ENCODE assay signal across 19 cellular contexts in genomic region chr5:137316346-137316736, GRCh38.
DNase-seq lines count a peak whose midpoint lies in the region; ATAC-seq and TF ChIP-seq lines count a peak whose summit lies in the region.
"Had no signal": no experiment of that assay in that cellular context is flagged by ENCODE, and none has a peak within 500 bp of the region (broad histone marks: within the 10 kb centered on the region; RNA-seq: fewer than 3 reads in every experiment).

No MANE protein-coding gene starts in this region.

- peaks cover 0 to under 1% of the 10 kb centered on the region in 2 donors for H3K9me3 ChIP-seq in right atrium auricular region
- H3K9me3 ChIP-seq in skeletal muscle tissue (ENCODE audit: control insufficient read depth in 3 of 3, low read length in 3 of 3) = no peaks in the 10 kb centered on the region
- H3K9me3 ChIP-seq: testis had no signal

- no peak overlapping the region for H3K4me3 ChIP-seq in astrocyte of the spinal cord (ENCODE audit: low read depth, low read length)
- H3K4me3 ChIP-seq in right atrium auricular region = no peak overlapping the region
- peak overlapping the region in 1 of 3 donors; percentile 18 for H3K4me3 ChIP-seq in skeletal muscle tissue (ENCODE audit: low read length in 3 of 3)
- H3K4me3 ChIP-seq: BLaER1 treated with 17β-estradiol and CSF1 and Interleukin-3, amounts not matched to agents 10 nM and 100 nM; testis had no signal

- DNase-seq in LHCN-M2 (ENCODE audit: low read depth) (peak; percentile 20), astrocyte of the spinal cord (ENCODE audit: low read depth, low spot score) (peak; percentile 23), right atrium auricular region (ENCODE audit: low spot score) (no peak), NCI-H187 (lab: John Stamatoyannopoulos, UW) (no peak)
- no peak for DNase-seq in effector CD4-positive, alpha-beta T cell
- DNase-seq: activated CD4-positive, alpha-beta T cell treated with anti-CD3 and anti-CD28 coated beads, Interleukin-2, amount 10 ng/mL, durations not matched to agents 7 days and 5 days; anterior cingulate cortex; cortex of kidney; erythroblast; GOT3; mammary epithelial cell; naive B cell; NCI-H1930; NK-92 treated with Interleukin-12 subunit alpha and Interleukin-12 subunit beta, amount 100 ng/mL, for 24 hours; testis had no signal

- TF ChIP-seq CTCF in astrocyte of the spinal cord (IDR thresholded peaks at IDR 0.05; ENCODE audit: low read depth, low read length) (no peak), right atrium auricular region (IDR thresholded peaks at IDR 0.05) (no peak)

- H3K4me1 ChIP-seq in right atrium auricular region = peaks cover 0 to 25% of the 10 kb centered on the region in 2 donors
- peaks cover 14 to 22% (median 21%) of the 10 kb centered on the region in 3 donors for H3K4me1 ChIP-seq in skeletal muscle tissue (ENCODE audit: control insufficient read depth in 3 of 3, insufficient read depth in 3 of 3, low read length in 3 of 3)
- H3K4me1 ChIP-seq: BLaER1 treated with 17β-estradiol and CSF1 and Interleukin-3, amounts not matched to agents 10 nM and 100 nM; parathyroid adenoma had no signal

- no peak overlapping the region for H3K9ac ChIP-seq in skeletal muscle tissue (ENCODE audit: low read depth in 1 of 3, low read length in 3 of 3)
- H3K9ac ChIP-seq: BLaER1 treated with 17β-estradiol and CSF1 and Interleukin-3, amounts not matched to agents 10 nM and 100 nM; parathyroid adenoma had no signal

- H3K27ac ChIP-seq in right atrium auricular region = peak overlapping the region; percentile 17 to 57
- peak overlapping the region; percentile 42 for H3K27ac ChIP-seq in skeletal muscle tissue (ENCODE audit: low read depth, low read length)
- H3K27ac ChIP-seq: BLaER1 treated with 17β-estradiol and CSF1 and Interleukin-3, amounts not matched to agents 10 nM and 100 nM; parathyroid adenoma had no signal

- H3K36me3 ChIP-seq in right atrium auricular region (no peaks in the 10 kb centered on the region), skeletal muscle tissue (ENCODE audit: control insufficient read depth in 3 of 3, insufficient read depth in 3 of 3, low read length in 3 of 3) (no peaks in the 10 kb centered on the region)
- H3K36me3 ChIP-seq: BLaER1 treated with 17β-estradiol and CSF1 and Interleukin-3, amounts not matched to agents 10 nM and 100 nM had no signal

- in situ Hi-C loops in astrocyte of the spinal cord (cut with HindIII; ENCODE audit: low sequenced_read_pairs) = no loop called here

- no peaks in the 10 kb centered on the region for H3K27me3 ChIP-seq in right atrium auricular region
- no peaks in the 10 kb centered on the region for H3K27me3 ChIP-seq in skeletal muscle tissue (ENCODE audit: control insufficient read depth in 3 of 3, insufficient read depth in 3 of 3, low read length in 3 of 3)
- H3K27me3 ChIP-seq: BLaER1 treated with 17β-estradiol and CSF1 and Interleukin-3, amounts not matched to agents 10 nM and 100 nM; testis had no signal

- no peak for ATAC-seq in HG02642 (IDR thresholded peaks at IDR 0.05; ENCODE audit: poor library complexity, unreplicated experiment)

Comparison
In these comparisons a context has a peak if more than half of its experiments do, and no peak if none do; other contexts are left out.
1. DNase-seq: peak in LHCN-M2 (single experiment) and astrocyte of the spinal cord (single experiment); none in right atrium auricular region (single experiment), NCI-H187 (0 of 2) and effector CD4-positive, alpha-beta T cell (single experiment).